Comparison of ENCODE assay signal across 30 cellular contexts in genomic region chr9:25542319-25542718, GRCh38.
"Had no signal": no experiment of that assay in that cellular context is flagged by ENCODE, and none has a peak within 500 bp of the region (broad histone marks: within the 10 kb centered on the region; RNA-seq: fewer than 3 reads in every experiment).

No MANE protein-coding gene starts in this region.

- H3K9me3 ChIP-seq: adrenal gland, body of pancreas, heart left ventricle had no signal

- H3K4me3 Mint-ChIP-seq: activated CD8-positive, alpha-beta T cell treated with anti-CD3 and anti-CD28 coated beads for 36 hours; activated naive CD4-positive, alpha-beta T cell treated with anti-CD3 and anti-CD28 coated beads for 36 hours; activated naive CD4-positive, alpha-beta T cell treated with anti-CD3 and anti-CD28 coated beads, Interleukin-2, amount 50 U/mL, for 24 hours; activated naive CD8-positive, alpha-beta T cell treated with anti-CD3 and anti-CD28 coated beads for 36 hours; activated naive CD8-positive, alpha-beta T cell treated with anti-CD3 and anti-CD28 coated beads, Interleukin-2, amount 50 U/mL, for 24 hours; activated T-cell treated with anti-CD3 and anti-CD28 coated beads, Interleukin-2, amount 50 U/mL, for 4 hours; dendritic cell treated with granulocyte-macrophage colony-stimulating factor and Interleukin-4, amounts not matched to agents 40 ng/mL and 50 ng/mL, for 4 days; endodermal cell; T-helper 17 cell; T-helper 2 cell treated with Interferon-gamma antibody and Interleukin-4, amounts not matched to agents 5 μg/mL and 100 μg/mL, for 36 hours; WTC11 had no signal

- H3K27me3 Mint-ChIP-seq: activated CD8-positive, alpha-beta T cell treated with anti-CD3 and anti-CD28 coated beads for 36 hours; activated naive CD4-positive, alpha-beta T cell treated with anti-CD3 and anti-CD28 coated beads, Interleukin-2, amount 50 U/mL, for 24 hours; activated naive CD8-positive, alpha-beta T cell treated with anti-CD3 and anti-CD28 coated beads for 36 hours; activated naive CD8-positive, alpha-beta T cell treated with anti-CD3 and anti-CD28 coated beads, Interleukin-2, amount 50 U/mL, for 24 hours; dendritic cell treated with granulocyte-macrophage colony-stimulating factor and Interleukin-4, amounts not matched to agents 40 ng/mL and 50 ng/mL, for 4 days; T-helper 17 cell had no signal

- H3K27me3 ChIP-seq: adrenal gland, body of pancreas, heart left ventricle had no signal

- H3K4me1 ChIP-seq: adrenal gland, body of pancreas, heart left ventricle had no signal

- H3K27ac ChIP-seq: adrenal gland, body of pancreas, coronary artery, dorsolateral prefrontal cortex, heart left ventricle had no signal

- H3K27ac Mint-ChIP-seq: activated CD8-positive, alpha-beta T cell treated with anti-CD3 and anti-CD28 coated beads for 36 hours; activated naive CD4-positive, alpha-beta T cell treated with anti-CD3 and anti-CD28 coated beads for 36 hours; activated naive CD4-positive, alpha-beta T cell treated with anti-CD3 and anti-CD28 coated beads, Interleukin-2, amount 50 U/mL, for 24 hours; activated naive CD8-positive, alpha-beta T cell treated with anti-CD3 and anti-CD28 coated beads for 36 hours; activated naive CD8-positive, alpha-beta T cell treated with anti-CD3 and anti-CD28 coated beads, Interleukin-2, amount 50 U/mL, for 24 hours; activated T-helper 2 cell treated with anti-CD3 and anti-CD28 coated beads, Interferon-gamma antibody, Interleukin-2, Interleukin-4, amounts not matched to agents 10 μg/mL and 5 μg/mL and 100 μg/mL, durations not matched to agents 14 hours and 24 hours and 36 hours; dendritic cell treated with granulocyte-macrophage colony-stimulating factor and Interleukin-4, amounts not matched to agents 40 ng/mL and 50 ng/mL, for 4 days; endodermal cell; T-helper 17 cell; T-helper 2 cell treated with Interferon-gamma antibody and Interleukin-4, amounts not matched to agents 5 μg/mL and 100 μg/mL, for 36 hours; WTC11 had no signal

- H3K4me1 Mint-ChIP-seq: activated naive CD4-positive, alpha-beta T cell treated with anti-CD3 and anti-CD28 coated beads, Interleukin-2, amount 50 U/mL, for 24 hours; activated naive CD8-positive, alpha-beta T cell treated with anti-CD3 and anti-CD28 coated beads for 36 hours; activated naive CD8-positive, alpha-beta T cell treated with anti-CD3 and anti-CD28 coated beads, Interleukin-2, amount 50 U/mL, for 24 hours; T-helper 17 cell had no signal

- H3K9me3 Mint-ChIP-seq: activated naive CD4-positive, alpha-beta T cell treated with anti-CD3 and anti-CD28 coated beads, Interleukin-2, amount 50 U/mL, for 24 hours; dendritic cell treated with granulocyte-macrophage colony-stimulating factor and Interleukin-4, amounts not matched to agents 40 ng/mL and 50 ng/mL, for 4 days; endodermal cell had no signal

- H3K36me3 Mint-ChIP-seq: activated naive CD4-positive, alpha-beta T cell treated with anti-CD3 and anti-CD28 coated beads, Interleukin-2, amount 50 U/mL, for 24 hours; activated naive CD8-positive, alpha-beta T cell treated with anti-CD3 and anti-CD28 coated beads for 36 hours; WTC11 had no signal

- DNase-seq: activated CD4-positive, alpha-beta T cell treated with anti-CD3 and anti-CD28 coated beads for 48 hours; activated CD4-positive, alpha-beta T cell treated with anti-CD3 and anti-CD28 coated beads, Interleukin-2, amount 50 U/mL, for 1 hour; activated CD4-positive, alpha-beta T cell treated with anti-CD3 and anti-CD28 coated beads, Interleukin-2, amount 50 U/mL, for 48 hours; activated CD8-positive, alpha-beta memory T cell treated with anti-CD3 and anti-CD28 coated beads for 24 hours; activated CD8-positive, alpha-beta T cell treated with anti-CD3 and anti-CD28 coated beads for 36 hours; activated effector memory CD4-positive, alpha-beta T cell treated with anti-CD3 and anti-CD28 coated beads, Interleukin-2, amount 50 U/mL, for 16 hours; activated naive CD4-positive, alpha-beta T cell treated with anti-CD3 and anti-CD28 coated beads for 36 hours; activated naive CD8-positive, alpha-beta T cell treated with anti-CD3 and anti-CD28 coated beads for 36 hours; activated naive CD8-positive, alpha-beta T cell treated with anti-CD3 and anti-CD28 coated beads, Interleukin-2, amount 50 U/mL, for 24 hours; activated T-cell treated with anti-CD3 and anti-CD28 coated beads, Interleukin-2, amount 50 U/mL, for 4 hours; adrenal gland; amygdala; aorta; body of pancreas; central memory CD4-positive, alpha-beta T cell; cerebellar nuclear complex; dorsolateral prefrontal cortex; effector memory CD4-positive, alpha-beta T cell; endodermal cell; foreskin fibroblast; heart left ventricle; T-helper 1 cell; T-helper 17 cell; T1000 had no signal

- H3K36me3 ChIP-seq: adrenal gland, heart left ventricle had no signal

- H3K4me3 ChIP-seq: adrenal gland, body of pancreas, coronary artery, dorsolateral prefrontal cortex, heart left ventricle had no signal
